ENCODE assay signal across 8 cellular contexts in the genomic region with DNA sequence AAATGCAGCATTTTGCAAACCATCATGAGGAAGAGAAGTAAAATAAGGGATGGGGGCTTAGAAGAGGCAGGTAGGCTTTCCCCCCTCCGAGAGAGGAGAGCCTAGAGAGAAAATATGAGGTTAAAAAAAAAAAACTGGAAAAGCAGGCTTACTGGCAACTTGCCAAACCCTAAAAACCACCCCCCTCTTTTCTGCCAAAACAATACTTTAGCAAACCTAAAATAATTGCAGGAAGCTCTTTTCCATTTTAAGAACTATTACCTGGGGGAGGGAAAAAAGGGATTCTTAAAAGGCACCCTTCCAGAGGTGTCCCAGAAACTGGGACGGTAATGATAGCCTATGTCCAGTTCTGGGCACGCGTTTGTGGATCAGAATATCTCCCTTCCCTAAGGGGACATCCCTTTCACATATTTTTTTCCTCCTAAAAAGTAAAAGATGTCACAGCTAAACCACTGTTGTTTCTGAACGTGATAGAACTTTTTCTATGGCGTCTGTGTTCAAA. TPM values are rescaled to one million over a fixed set of nuclear protein-coding genes. Genes with fewer than 3 reads are reported as not detected.
DNase-seq lines count a peak whose midpoint lies in the region; ATAC-seq and TF ChIP-seq lines count a peak whose summit lies in the region.

No MANE protein-coding gene starts in this region.

- H3K27me3 ChIP-seq in CD4-positive, CD25-positive, alpha-beta regulatory T cell (ENCODE audit: control insufficient read depth, insufficient read depth, low read length), result peaks cover 22% of the 10 kb centered on the region
- H3K27me3 ChIP-seq in duodenal mucosa (ENCODE audit: control insufficient read depth in 1 of 2, insufficient read depth in 2 of 2, low read length in 2 of 2), result no peaks in the 10 kb centered on the region

- H3K27ac Mint-ChIP-seq in CD4-positive, CD25-positive, alpha-beta regulatory T cell, result peak overlapping the region; percentile 60 to 81 (median 62)
- no peak overlapping the region for H3K27ac Mint-ChIP-seq in nephron progenitor cell

- H3K36me3 Mint-ChIP-seq in CD4-positive, CD25-positive, alpha-beta regulatory T cell, result no peaks in the 10 kb centered on the region
- no peaks in the 10 kb centered on the region for H3K36me3 Mint-ChIP-seq in nephron progenitor cell (ENCODE audit: low read depth)

- peak overlapping the region; percentile 73 for H3K4me3 ChIP-seq in CD4-positive, CD25-positive, alpha-beta regulatory T cell (ENCODE audit: low read depth, low read length)
- peak overlapping the region; percentile 85 to 89 for H3K4me3 ChIP-seq in duodenal mucosa (ENCODE audit: low read depth in 1 of 2, low read length in 2 of 2)

- peaks cover 68% of the 10 kb centered on the region for H3K27me3 Mint-ChIP-seq in CD4-positive, CD25-positive, alpha-beta regulatory T cell
- peaks cover 82% of the 10 kb centered on the region for H3K27me3 Mint-ChIP-seq in nephron progenitor cell (ENCODE audit: low read depth, poor library complexity)

- no peak for DNase-seq in CD4-positive, CD25-positive, alpha-beta regulatory T cell
- peak; percentile 81 for DNase-seq in NCI-H1105 treated with DMSO at 0.1 percent for 48 hours (lab: John Stamatoyannopoulos, UW)
- DNase-seq in nephron progenitor cell, result no peak
- DNase-seq in ureter (ENCODE audit: low spot score), result no peak
- no peak for DNase-seq in SIG-M5 (lab: John Stamatoyannopoulos, UW)
- no peak for DNase-seq in CD1c-positive myeloid dendritic cell (ENCODE audit: extremely low spot score)

- H3K9me3 ChIP-seq in CD4-positive, CD25-positive, alpha-beta regulatory T cell (ENCODE audit: control insufficient read depth in 2 of 2, low read length in 2 of 2), result no peaks in the 10 kb centered on the region
- H3K9me3 ChIP-seq in duodenal mucosa (ENCODE audit: control insufficient read depth in 1 of 2, low read length in 2 of 2), result no peaks in the 10 kb centered on the region

- H3K9ac ChIP-seq in duodenal mucosa (ENCODE audit: low read depth in 1 of 2, low read length in 2 of 2), result peak overlapping the region; percentile 44 to 59

- peaks cover 0 to 4% (median 0%) of the 10 kb centered on the region in 7 donors for H3K9me3 Mint-ChIP-seq in CD4-positive, CD25-positive, alpha-beta regulatory T cell
- no peaks in the 10 kb centered on the region for H3K9me3 Mint-ChIP-seq in nephron progenitor cell

- peaks cover 30 to 58% (median 45%) of the 10 kb centered on the region in 4 donors for H3K4me1 Mint-ChIP-seq in CD4-positive, CD25-positive, alpha-beta regulatory T cell
- peaks cover 51% of the 10 kb centered on the region for H3K4me1 Mint-ChIP-seq in nephron progenitor cell

- ATAC-seq in CD4-positive, CD25-positive, alpha-beta regulatory T cell (ENCODE audit: low read depth in 2 of 2), result no peak
- no peak for ATAC-seq in GM21786 (IDR thresholded peaks at IDR 0.05; ENCODE audit: unreplicated experiment)

- no peak for TF ChIP-seq CTCF in nephron progenitor cell (IDR thresholded peaks at IDR 0.05)

- H3K4me3 Mint-ChIP-seq in CD4-positive, CD25-positive, alpha-beta regulatory T cell, result peak overlapping the region; percentile 83 to 92 (median 88)
- peak overlapping the region; percentile 80 for H3K4me3 Mint-ChIP-seq in nephron progenitor cell

- H3K4me1 ChIP-seq in CD4-positive, CD25-positive, alpha-beta regulatory T cell (ENCODE audit: control insufficient read depth, insufficient read depth, low read length, poor library complexity, severe bottlenecking), result peaks cover 52% of the 10 kb centered on the region
- peaks cover 50 to 60% of the 10 kb centered on the region in 2 donors for H3K4me1 ChIP-seq in duodenal mucosa (ENCODE audit: control insufficient read depth in 1 of 2, insufficient read depth in 2 of 2, low read length in 2 of 2)

- H3K36me3 ChIP-seq in CD4-positive, CD25-positive, alpha-beta regulatory T cell (ENCODE audit: control insufficient read depth, insufficient read depth, low read length), result no peaks in the 10 kb centered on the region
- no peaks in the 10 kb centered on the region for H3K36me3 ChIP-seq in duodenal mucosa (ENCODE audit: control insufficient read depth in 1 of 2, insufficient read depth in 2 of 2, low read length in 2 of 2)

- peak overlapping the region; percentile 34 for H3K27ac ChIP-seq in CD4-positive, CD25-positive, alpha-beta regulatory T cell (ENCODE audit: insufficient read depth, low read length, poor library complexity, severe bottlenecking)
- H3K27ac ChIP-seq in duodenal mucosa (ENCODE audit: low read depth, low read length), result no peak overlapping the region

RNA-seq across cellular contexts. Expression of a gene that starts 1.2 kb away (rescaled TPM):
- 1.5 TPM for total RNA-seq in CD4-positive, CD25-positive, alpha-beta regulatory T cell
- 1 to 10 TPM in 3 of 4 donors, under 1 TPM in 1; 0.86 to 3.9 (median 2.1) TPM for polyA plus RNA-seq in CD4-positive, CD25-positive, alpha-beta regulatory T cell
- 132 TPM for total RNA-seq in ureter

Comparison
In these comparisons a context has a peak if more than half of its experiments do, and no peak if none do; other contexts are left out.
1. RNA of a gene that starts 1.2 kb away (total RNA-seq): 132 TPM in ureter (single experiment); 1.5 TPM in CD4-positive, CD25-positive, alpha-beta regulatory T cell (single experiment); every median in the first group is over 10 times any median in the second.